Comparison of ENCODE assay signal across 8 cellular contexts in genomic region chr15:99105516-99106341, GRCh38. TPM values are rescaled to one million over a fixed set of nuclear protein-coding genes. Genes with fewer than 3 reads are reported as not detected.
DNase-seq lines count a peak whose midpoint lies in the region; ATAC-seq and TF ChIP-seq lines count a peak whose summit lies in the region.

No MANE protein-coding gene starts in this region.

- H3K9me3 ChIP-seq in iPS-15b (ENCODE audit: control insufficient read depth, insufficient read depth, low read length): no peaks in the 10 kb centered on the region

- H3K4me3 ChIP-seq in iPS-15b (ENCODE audit: low read depth, low read length) (peak overlapping the region; percentile 58), retinal pigment epithelial cell (ENCODE audit: low read length) (peak overlapping the region; percentile 46)

- H3K4me1 Mint-ChIP-seq in activated naive CD4-positive, alpha-beta T cell treated with anti-CD3 and anti-CD28 coated beads for 36 hours (ENCODE audit: low read depth): peaks cover 6% of the 10 kb centered on the region

- H3K9ac ChIP-seq in iPS-15b (ENCODE audit: low read depth, low read length): no peak overlapping the region

- H3K27ac Mint-ChIP-seq in activated naive CD4-positive, alpha-beta T cell treated with anti-CD3 and anti-CD28 coated beads for 36 hours: no peak overlapping the region

- H3K36me3 ChIP-seq in iPS-15b (ENCODE audit: control insufficient read depth, insufficient read depth, low read length): no peaks in the 10 kb centered on the region

- intact Hi-C loops in activated naive CD4-positive, alpha-beta T cell treated with anti-CD3 and anti-CD28 coated beads for 36 hours (cut with micrococcal nuclease): loop anchor here (1.0 to 2.0 kb wide), 3 partner anchors 108 to 625 kb away; no protein-coding TSS in a partner anchor

- no peaks in the 10 kb centered on the region for H3K36me3 Mint-ChIP-seq in activated naive CD4-positive, alpha-beta T cell treated with anti-CD3 and anti-CD28 coated beads for 36 hours (ENCODE audit: low read depth)

- TF ChIP-seq CTCF in retinal pigment epithelial cell (conservative IDR thresholded peaks at IDR 0.05; ENCODE audit: low read depth, low read length): no peak

- CTCF ChIA-PET in activated naive CD4-positive, alpha-beta T cell treated with anti-CD3 and anti-CD28 coated beads for 36 hours (lab: Charles Lee): interaction anchor here (0.6 to 2.1 kb wide), 18 partner anchors 14 to 651 kb away, joined by 3 to 25 read pairs (median 5); partner anchors contain the start of gene LRRC28

- DNase-seq in activated naive CD4-positive, alpha-beta T cell treated with anti-CD3 and anti-CD28 coated beads for 36 hours: peak; percentile 50
- DNase-seq in activated naive CD4-positive, alpha-beta T cell (lab: John Stamatoyannopoulos, UW): no peak
- DNase-seq in NCI-H748 treated with DMSO at 0.1 percent for 48 hours (lab: John Stamatoyannopoulos, UW): peak; percentile 14
- DNase-seq in retinal pigment epithelial cell (ENCODE audit: low read depth): no peak
- no peak for DNase-seq in SIG-M5 (lab: John Stamatoyannopoulos, UW)

- peaks cover 40% of the 10 kb centered on the region for H3K27me3 Mint-ChIP-seq in activated naive CD4-positive, alpha-beta T cell treated with anti-CD3 and anti-CD28 coated beads for 36 hours (ENCODE audit: low read depth)

- no peaks in the 10 kb centered on the region for H3K9me3 Mint-ChIP-seq in activated naive CD4-positive, alpha-beta T cell treated with anti-CD3 and anti-CD28 coated beads for 36 hours

- H3K27ac ChIP-seq in angular gyrus (ENCODE audit: low read depth, low read length): peak overlapping the region; percentile 40

- H3K4me1 ChIP-seq in iPS-15b (ENCODE audit: control insufficient read depth, insufficient read depth, low read length): no peaks in the 10 kb centered on the region

- H3K27me3 ChIP-seq in iPS-15b (ENCODE audit: control insufficient read depth, insufficient read depth, low read length): peaks cover 48% of the 10 kb centered on the region

- ATAC-seq in HG02885 (IDR thresholded peaks at IDR 0.05; ENCODE audit: poor library complexity, unreplicated experiment): peak; percentile 21

- H3K4me3 Mint-ChIP-seq in activated naive CD4-positive, alpha-beta T cell treated with anti-CD3 and anti-CD28 coated beads for 36 hours: peak overlapping the region; percentile 62

RNA-seq across cellular contexts. Expression of gene SYNM, which starts 0.8 kb away (rescaled TPM):
- total RNA-seq in activated naive CD4-positive, alpha-beta T cell treated with anti-CD3 and anti-CD28 coated beads for 36 hours: 1 to 10 TPM; 1.3 to 1.4 TPM

Comparison
In these comparisons a context has a peak if more than half of its experiments do, and no peak if none do; other contexts are left out.
1. DNase-seq: peak in activated naive CD4-positive, alpha-beta T cell treated with anti-CD3 and anti-CD28 coated beads for 36 hours (single experiment) and NCI-H748 treated with DMSO at 0.1 percent for 48 hours (single experiment); none in activated naive CD4-positive, alpha-beta T cell (0 of 4), retinal pigment epithelial cell (single experiment) and SIG-M5 (single experiment).